32 cellular contexts compared by ENCODE assay signal in the genomic region with DNA sequence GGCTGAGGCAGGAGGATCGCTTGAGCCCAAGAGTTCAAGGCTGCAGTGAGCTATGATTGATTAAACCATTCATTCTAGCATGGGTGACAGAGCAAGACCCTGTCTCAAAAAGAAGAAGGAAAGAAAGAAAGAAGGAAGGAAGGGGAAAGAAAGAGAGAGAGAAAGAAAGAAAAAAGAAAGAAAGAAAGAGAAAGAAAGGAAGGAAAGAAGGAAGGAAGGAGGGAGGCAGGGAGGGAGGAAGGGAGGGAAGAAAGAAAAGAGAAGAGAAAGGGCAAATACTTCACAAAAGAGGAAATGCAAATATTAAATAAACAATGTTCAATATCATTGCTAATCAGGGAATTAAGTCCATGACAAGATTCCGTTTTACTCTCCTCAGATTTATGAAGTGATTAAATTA. TPM values are rescaled to one million over a fixed set of nuclear protein-coding genes. Genes with fewer than 3 reads are reported as not detected.
"Had no signal": no experiment of that assay in that cellular context is flagged by ENCODE, and none has a peak within 500 bp of the region (broad histone marks: within the 10 kb centered on the region; RNA-seq: fewer than 3 reads in every experiment).

No MANE protein-coding gene starts in this region.

- H3K4me3 Mint-ChIP-seq: naive thymus-derived CD8-positive, alpha-beta T cell; nephron; neural progenitor cell; stimulated activated memory B cell treated with anti-CD40 and anti-IgM and Interleukin-4, amounts not matched to agents 10 μg/mL and 1 μg/mL and 100 μg/mL, for 72 hours; stimulated activated naive CD8-positive, alpha-beta T cell treated with anti-CD3 and anti-CD28 coated beads, Interleukin-15, amount 100 ng/mL, for 72 hours; type B pancreatic cell had no signal

- H3K36me3 ChIP-seq: neural progenitor cell, ovary, right lobe of liver, sigmoid colon, suprapubic skin, tibial artery, transverse colon, upper lobe of right lung, uterus had no signal

- H2AFZ ChIP-seq: neural progenitor cell, parathyroid adenoma had no signal

- ATAC-seq: naive thymus-derived CD8-positive, alpha-beta T cell; psoas muscle; right cardiac atrium; right lobe of liver; stimulated activated memory B cell treated with anti-CD40 and anti-IgM and Interleukin-4, amounts not matched to agents 10 μg/mL and 1 μg/mL and 100 μg/mL, for 72 hours; stimulated activated naive CD8-positive, alpha-beta T cell treated with anti-CD3 and anti-CD28 coated beads, Interleukin-15, amount 100 ng/mL, for 72 hours; stimulated activated naive CD8-positive, alpha-beta T cell treated with anti-CD3 and anti-CD28 coated beads, Interleukin-15, Interleukin-2, amounts not matched to agents 100 U/mL and 50 U/mL, for 24 hours; upper lobe of right lung had no signal

- H3K9me3 Mint-ChIP-seq: naive thymus-derived CD8-positive, alpha-beta T cell; nephron; neural progenitor cell; stimulated activated memory B cell treated with anti-CD40 and anti-IgM and Interleukin-4, amounts not matched to agents 10 μg/mL and 1 μg/mL and 100 μg/mL, for 72 hours; stimulated activated naive CD8-positive, alpha-beta T cell treated with anti-CD3 and anti-CD28 coated beads, Interleukin-15, amount 100 ng/mL, for 72 hours had no signal

- H3K9ac ChIP-seq: neural progenitor cell, parathyroid adenoma had no signal

- H3K4me3 ChIP-seq: neural progenitor cell, ovary, psoas muscle, right lobe of liver, sigmoid colon, suprapubic skin, testis, tibial artery, transverse colon, upper lobe of right lung, uterus had no signal

- H3K9me3 ChIP-seq: ovary, psoas muscle, right lobe of liver, sigmoid colon, suprapubic skin, testis, tibial artery, transverse colon, upper lobe of right lung, uterus had no signal

- H3K79me2 ChIP-seq: parathyroid adenoma had no signal

- FAIRE-seq: small intestine had no signal

- H3K4me1 ChIP-seq: parathyroid adenoma, uterus had no signal

- H3K4me2 ChIP-seq: neural progenitor cell had no signal

- H3K36me3 Mint-ChIP-seq: naive thymus-derived CD8-positive, alpha-beta T cell; stimulated activated memory B cell treated with anti-CD40 and anti-IgM and Interleukin-4, amounts not matched to agents 10 μg/mL and 1 μg/mL and 100 μg/mL, for 72 hours; type B pancreatic cell had no signal

- DNase-seq: naive thymus-derived CD8-positive, alpha-beta T cell; occipital lobe; ovary; posterior cingulate gyrus; psoas muscle; right cardiac atrium; right lobe of liver; small intestine; stimulated activated CD4-positive, alpha-beta T cell treated with anti-CD3 and anti-CD28 coated beads, Interleukin-15, amount 100 ng/mL, for 24 hours; stimulated activated CD4-positive, alpha-beta T cell treated with anti-CD3 and anti-CD28 coated beads, Interleukin-2, amount 100 ng/mL, for 24 hours; stimulated activated CD4-positive, alpha-beta T cell treated with anti-CD3 and anti-CD28 coated beads, Interleukin-2, amount 100 ng/mL, for 48 hours; stimulated activated CD4-positive, alpha-beta T cell treated with anti-CD3 and anti-CD28 coated beads, Interleukin-4, amount 100 ng/mL, for 24 hours; stimulated activated naive CD4-positive, alpha-beta T cell; stimulated activated naive CD8-positive, alpha-beta T cell treated with anti-CD3 and anti-CD28 coated beads, Interleukin-15, amount 100 ng/mL, for 72 hours; stimulated activated naive CD8-positive, alpha-beta T cell treated with anti-CD3 and anti-CD28 coated beads, Interleukin-15, Interleukin-2, amounts not matched to agents 100 U/mL and 50 U/mL, for 24 hours; substantia nigra; testis; transverse colon; upper lobe of right lung; uterus had no signal

- H3K27ac ChIP-seq: neural progenitor cell, ovary, parathyroid adenoma, psoas muscle, right lobe of liver, sigmoid colon, suprapubic skin, testis, tibial artery, transverse colon, upper lobe of right lung, uterus had no signal

- H3K27ac Mint-ChIP-seq: naive thymus-derived CD8-positive, alpha-beta T cell; nephron; neural progenitor cell; progenitor cell of endocrine pancreas; stimulated activated memory B cell treated with anti-CD40 and anti-IgM and Interleukin-4, amounts not matched to agents 10 μg/mL and 1 μg/mL and 100 μg/mL, for 72 hours; stimulated activated naive CD8-positive, alpha-beta T cell treated with anti-CD3 and anti-CD28 coated beads, Interleukin-15, amount 100 ng/mL, for 72 hours; type B pancreatic cell had no signal

- H3K27me3 ChIP-seq: ovary, right lobe of liver, sigmoid colon, testis, tibial artery, uterus had no signal

RNA-seq across cellular contexts. Expression of a gene that starts 19.9 kb away (rescaled TPM):
- polyA plus RNA-seq: naive thymus-derived CD8-positive, alpha-beta T cell; neural cell had no signal

RNA-seq across cellular contexts. Expression of a gene that starts 31.3 kb away (rescaled TPM):
- total RNA-seq: psoas muscle, right cardiac atrium, right lobe of liver, skeletal muscle tissue, transverse colon, upper lobe of right lung, urinary bladder had no signal
